ENCODE assay signal across 1 cellular context in the genomic region with DNA sequence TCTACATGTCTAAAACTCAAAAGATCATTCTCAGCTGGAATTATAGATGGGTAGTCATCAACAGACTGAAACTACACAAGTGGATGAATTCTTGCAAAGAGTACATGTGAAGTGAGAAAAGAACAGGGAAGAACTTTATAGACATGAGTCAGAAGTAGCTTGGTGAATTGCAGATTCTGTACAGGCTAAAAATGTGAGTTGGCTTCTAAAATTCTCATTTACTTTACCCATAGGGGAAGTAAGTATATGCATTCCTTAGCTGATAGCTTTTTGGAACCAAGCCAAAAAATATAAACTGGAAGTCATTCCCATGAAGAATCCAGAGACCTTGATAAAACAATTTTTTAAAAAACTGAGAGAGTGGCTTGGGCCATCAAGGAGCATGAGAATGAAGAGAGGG.
TF ChIP-seq lines count a peak whose summit lies in the region.

No MANE protein-coding gene starts in this region.

TF ChIP-seq in IMR-90, 13 proteins besides CTCF, POLR2A, EP300 and RAD21:
- TF ChIP-seq USF2 (IDR thresholded peaks at IDR 0.05; ENCODE audit: low read depth, low read length) (no peak), RCOR1 (IDR thresholded peaks at IDR 0.05; ENCODE audit: insufficient replicate concordance, low read length) (no peak), MXI1 (IDR thresholded peaks at IDR 0.05; ENCODE audit: borderline replicate concordance, low read depth, low read length) (no peak), CEBPB (IDR thresholded peaks at IDR 0.05; ENCODE audit: low read depth, low read length) (no peak), SMC3 (IDR thresholded peaks at IDR 0.05; ENCODE audit: low read depth, low read length) (no peak), FOS (IDR thresholded peaks at IDR 0.05; ENCODE audit: low read depth, low read length) (no peak), MAZ (IDR thresholded peaks at IDR 0.05; ENCODE audit: borderline replicate concordance, low read depth, low read length) (no peak), BHLHE40 (IDR thresholded peaks at IDR 0.05; ENCODE audit: low read depth, low read length) (no peak), NFE2L2 (IDR thresholded peaks at IDR 0.05; ENCODE audit: low read depth, low read length) (no peak), CHD1 (IDR thresholded peaks at IDR 0.05; ENCODE audit: low read depth, low read length) (no peak), RFX5 (IDR thresholded peaks at IDR 0.05; ENCODE audit: low read depth, low read length) (no peak), MAFK (IDR thresholded peaks at IDR 0.05; ENCODE audit: low read depth, low read length) (no peak)
- TF ChIP-seq, protein P1, sequence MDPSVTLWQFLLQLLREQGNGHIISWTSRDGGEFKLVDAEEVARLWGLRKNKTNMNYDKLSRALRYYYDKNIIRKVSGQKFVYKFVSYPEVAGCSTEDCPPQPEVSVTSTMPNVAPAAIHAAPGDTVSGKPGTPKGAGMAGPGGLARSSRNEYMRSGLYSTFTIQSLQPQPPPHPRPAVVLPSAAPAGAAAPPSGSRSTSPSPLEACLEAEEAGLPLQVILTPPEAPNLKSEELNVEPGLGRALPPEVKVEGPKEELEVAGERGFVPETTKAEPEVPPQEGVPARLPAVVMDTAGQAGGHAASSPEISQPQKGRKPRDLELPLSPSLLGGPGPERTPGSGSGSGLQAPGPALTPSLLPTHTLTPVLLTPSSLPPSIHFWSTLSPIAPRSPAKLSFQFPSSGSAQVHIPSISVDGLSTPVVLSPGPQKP (IDR thresholded peaks at IDR 0.05; ENCODE audit: borderline replicate concordance, low read depth, low read length): no peak
